Comparison of ENCODE assay signal across 10 cellular contexts in genomic region chr2:216664593-216665034, GRCh38. TPM values are rescaled to one million over a fixed set of nuclear protein-coding genes. Genes with fewer than 3 reads are reported as not detected.
DNase-seq lines count a peak whose midpoint lies in the region; ATAC-seq, FAIRE-seq and TF ChIP-seq lines count a peak whose summit lies in the region.
"Had no signal": no experiment of that assay in that cellular context is flagged by ENCODE, and none has a peak within 500 bp of the region (broad histone marks: within the 10 kb centered on the region; RNA-seq: fewer than 3 reads in every experiment).

No MANE protein-coding gene starts in this region.

- H3K36me3 ChIP-seq in astrocyte (ENCODE audit: insufficient read depth, low read length) (no peaks in the 10 kb centered on the region), mesenchymal stem cell (ENCODE audit: control insufficient read depth in 1 of 2, insufficient read depth in 2 of 2, low read depth in 1 of 2, low read length in 2 of 2) (peaks cover 0 to 48% of the 10 kb centered on the region in 2 experiments)
- H3K36me3 ChIP-seq: neutrophil had no signal

- peak overlapping the region; percentile 45 for H4K8ac ChIP-seq in mesenchymal stem cell (ENCODE audit: low read length)

- no peak overlapping the region for H3K4ac ChIP-seq in mesenchymal stem cell (ENCODE audit: low read depth in 1 of 2, low read length in 2 of 2)

- DNase-seq in D341Med (ENCODE audit: low spot score) (peak; percentile 41), HFFc6 (no peak), astrocyte (ENCODE audit: low read depth) (peak; percentile 64), mesenchymal stem cell (no peak), HK-2 (ENCODE audit: unreplicated experiment) (no peak), GM20000 (ENCODE audit: low spot score) (no peak)

- peaks cover 20% of the 10 kb centered on the region for H3K27me3 Mint-ChIP-seq in HFFc6 (ENCODE audit: insufficient read depth)
- peaks cover 3% of the 10 kb centered on the region for H3K27me3 Mint-ChIP-seq in astrocyte (ENCODE audit: low read depth, unreplicated experiment)

- H3K9ac ChIP-seq in astrocyte (ENCODE audit: low read length) (no peak overlapping the region), mesenchymal stem cell (ENCODE audit: low read length) (no peak overlapping the region)

- H4K91ac ChIP-seq in mesenchymal stem cell (ENCODE audit: low read length): peak overlapping the region; percentile 25

- FAIRE-seq in astrocyte (lab: Jason Lieb, UNC): peak; percentile 32

- no peak overlapping the region for H3K27ac Mint-ChIP-seq in HFFc6
- H3K27ac Mint-ChIP-seq in astrocyte (ENCODE audit: unreplicated experiment): no peak overlapping the region

- H3K9me3 ChIP-seq in astrocyte (ENCODE audit: insufficient read depth, low read depth, low read length) (no peaks in the 10 kb centered on the region), mesenchymal stem cell (ENCODE audit: control insufficient read depth, low read length) (no peaks in the 10 kb centered on the region)
- H3K9me3 ChIP-seq: neutrophil had no signal

- H3K4me2 ChIP-seq in astrocyte (ENCODE audit: low read length): peak overlapping the region; percentile 30
- peak overlapping the region; percentile 10 for H3K4me2 ChIP-seq in mesenchymal stem cell (ENCODE audit: low read length, poor library complexity, severe bottlenecking)

- no peak overlapping the region for H3K18ac ChIP-seq in mesenchymal stem cell (ENCODE audit: low read depth in 1 of 2, low read length in 2 of 2)

- peaks cover 2% of the 10 kb centered on the region for H3K79me2 ChIP-seq in astrocyte (ENCODE audit: insufficient read depth, low read length)

- H2AK5ac ChIP-seq in mesenchymal stem cell (ENCODE audit: low read length, severe bottlenecking): no peak overlapping the region

- no peak overlapping the region for H3K23ac ChIP-seq in mesenchymal stem cell (ENCODE audit: low read length in 2 of 2)

- peak overlapping the region; percentile 14 for H3K27ac ChIP-seq in astrocyte (ENCODE audit: low read depth, low read length)
- no peak overlapping the region for H3K27ac ChIP-seq in mesenchymal stem cell (ENCODE audit: low read length, poor library complexity, severe bottlenecking)
- H3K27ac ChIP-seq: neutrophil had no signal

- no peaks in the 10 kb centered on the region for H4K20me1 ChIP-seq in astrocyte (ENCODE audit: insufficient read depth, low read length)

- TF ChIP-seq CTCF in HFFc6 (IDR thresholded peaks at IDR 0.05): peak; percentile 26
- TF ChIP-seq CTCF in astrocyte (IDR thresholded peaks at IDR 0.05; ENCODE audit: insufficient read depth, low read depth, low read length): peak; percentile 7
- no peak for TF ChIP-seq CTCF in GM20000 (IDR thresholded peaks at IDR 0.05; ENCODE audit: extremely low read depth, missing control alignments)

- H3K9me3 Mint-ChIP-seq in HFFc6 (no peaks in the 10 kb centered on the region), astrocyte (ENCODE audit: unreplicated experiment) (no peaks in the 10 kb centered on the region)

- H3K4me3 Mint-ChIP-seq in HFFc6 (no peak overlapping the region), astrocyte (ENCODE audit: unreplicated experiment) (no peak overlapping the region)

- no peak overlapping the region for H3K4me3 ChIP-seq in astrocyte (ENCODE audit: insufficient read depth, low read depth, low read length)
- no peak overlapping the region for H3K4me3 ChIP-seq in mesenchymal stem cell (ENCODE audit: insufficient read depth in 1 of 2, low read depth in 1 of 2, low read length in 2 of 2)

- H3K27me3 ChIP-seq in astrocyte (ENCODE audit: insufficient read depth, low read length) (no peaks in the 10 kb centered on the region), mesenchymal stem cell (ENCODE audit: control insufficient read depth in 1 of 2, insufficient read depth in 1 of 2, low read length in 2 of 2) (peaks cover 0 to 45% of the 10 kb centered on the region in 2 experiments)
- H3K27me3 ChIP-seq: neutrophil had no signal

- H2BK12ac ChIP-seq in mesenchymal stem cell (ENCODE audit: low read length in 2 of 2): no peak overlapping the region

- H3K4me1 Mint-ChIP-seq in HFFc6 (ENCODE audit: low read depth) (no peaks in the 10 kb centered on the region), astrocyte (ENCODE audit: low read depth, unreplicated experiment) (peaks cover 20% of the 10 kb centered on the region)

- ATAC-seq in HG03469 (IDR thresholded peaks at IDR 0.05; ENCODE audit: unreplicated experiment): no peak
- ATAC-seq in GM18873 (IDR thresholded peaks at IDR 0.05; ENCODE audit: low FRiP score, unreplicated experiment): no peak
- ATAC-seq: Panc1 had no signal

- peak overlapping the region; percentile 71 for H2BK15ac ChIP-seq in mesenchymal stem cell (ENCODE audit: low read depth, poor library complexity, severe bottlenecking)

- H3K4me1 ChIP-seq in astrocyte (ENCODE audit: insufficient read depth, low read length) (peaks cover 16% of the 10 kb centered on the region), mesenchymal stem cell (ENCODE audit: control insufficient read depth, insufficient read depth, low read depth, low read length) (peaks cover 19% of the 10 kb centered on the region)

- peaks cover 5% of the 10 kb centered on the region for H3K79me1 ChIP-seq in mesenchymal stem cell (replicated peaks; ENCODE audit: low read length, poor library complexity, severe bottlenecking)

- H2AFZ ChIP-seq in astrocyte (ENCODE audit: low read depth, low read length) (no peak overlapping the region), mesenchymal stem cell (ENCODE audit: low read depth, low read length) (no peak overlapping the region)

- no peaks in the 10 kb centered on the region for H3K36me3 Mint-ChIP-seq in HFFc6 (ENCODE audit: low read depth)
- H3K36me3 Mint-ChIP-seq in astrocyte (ENCODE audit: low read depth, unreplicated experiment): peaks cover 28% of the 10 kb centered on the region

- H2BK5ac ChIP-seq in mesenchymal stem cell (ENCODE audit: low read depth, low read length, poor library complexity, severe bottlenecking): no peak overlapping the region

- H3K14ac ChIP-seq in mesenchymal stem cell (ENCODE audit: low read length in 2 of 2): no peak overlapping the region

- WGBS in mesenchymal stem cell: 44% methylated on average over 5 of the region's 6 CpGs

- no peak overlapping the region for H2BK120ac ChIP-seq in mesenchymal stem cell (ENCODE audit: low read depth, low read length)

RNA-seq across cellular contexts. Expression of gene IGFBP5, which starts 30.7 kb away (rescaled TPM):
- total RNA-seq in HFFc6 (2021; fragmentation: NEBNext Ultra II Directional; extraction: Animal tissue kit (Norgen Biotek cat#: 25700)): 100 to 1,000 TPM in 2 of 6 experiments, 10 to 100 TPM in 4; 63.2 to 125 (median 68.6) TPM
- 422 and 452 TPM in 2 replicates for total RNA-seq in astrocyte
- 440 TPM for polyA plus RNA-seq in mesenchymal stem cell (2013, experiment 1 of 2)
- polyA plus RNA-seq in mesenchymal stem cell (2013, experiment 2 of 2): 419 TPM

RNA-seq across cellular contexts. Expression of gene IGFBP2, which starts 31.4 kb away (rescaled TPM):
- total RNA-seq in HFFc6 (2021; fragmentation: NEBNext Ultra II Directional; extraction: Animal tissue kit (Norgen Biotek cat#: 25700)): under 1 TPM in 2 of 6 experiments, not detected in 4; 0.28 to 0.40 TPM
- total RNA-seq in astrocyte: 944 and 1,071 TPM in 2 replicates
- polyA plus RNA-seq in mesenchymal stem cell (2013, experiment 1 of 2): 285 TPM
- 282 TPM for polyA plus RNA-seq in mesenchymal stem cell (2013, experiment 2 of 2)

Comparison
In these comparisons a context has a peak if more than half of its experiments do, and no peak if none do; other contexts are left out.
1. DNase-seq: peak in D341Med (single experiment) and astrocyte (single experiment); none in HFFc6 (single experiment), mesenchymal stem cell (single experiment), HK-2 (single experiment) and GM20000 (single experiment).
2. RNA of gene IGFBP2, which starts 31.4 kb away (total RNA-seq): 944 to 1,071 TPM in astrocyte; 0.28 to 0.40 TPM in HFFc6; every median in the first group is over 100 times any median in the second.